ENCODE assay signal across 8 cellular contexts in the genomic region with DNA sequence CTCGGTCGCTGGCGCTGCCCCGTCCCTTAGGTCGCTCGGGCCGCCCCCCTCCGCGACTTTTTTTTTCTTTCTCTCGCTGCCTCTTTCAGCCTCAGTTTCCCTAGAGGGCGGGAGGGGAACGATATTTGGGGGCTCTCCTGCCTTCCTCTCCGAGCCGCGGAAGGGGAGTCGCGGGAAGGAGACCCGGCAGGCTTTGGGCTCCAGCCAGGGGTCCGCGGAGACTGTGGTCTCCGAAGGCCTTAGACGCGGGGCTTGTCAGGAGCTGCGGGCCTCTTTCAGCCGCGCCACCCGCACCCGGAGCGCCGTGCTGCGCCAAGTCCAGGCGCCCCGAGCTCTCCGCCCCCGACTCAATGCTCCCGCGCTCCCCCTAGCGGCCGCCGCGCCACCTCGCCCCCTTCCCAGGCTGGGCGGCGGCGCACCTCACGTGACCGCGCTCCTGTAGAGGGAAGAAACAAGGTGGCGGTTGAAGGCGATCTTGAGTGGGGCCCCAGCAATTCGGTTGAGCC. TPM values are rescaled to one million over a fixed set of nuclear protein-coding genes. Genes with fewer than 3 reads are reported as not detected.
DNase-seq lines count a peak whose midpoint lies in the region; ATAC-seq, FAIRE-seq and TF ChIP-seq lines count a peak whose summit lies in the region.

A gene (plus strand): TSS at position 427 of the 506 bp plus-strand sequence. CDS start 14,010 bp downstream, outside the sequence.

- DNase-seq in D721Med (ENCODE audit: insufficient read length, low spot score) (peak; percentile 67), KBM-7 (peak; percentile 96), RKO (ENCODE audit: low spot score) (peak; percentile 79), activated T-helper 1 cell treated with Interleukin-2 at 50 U/mL for 16 hours (ENCODE audit: low read depth) (peak; percentile 80), fibroblast of lung (ENCODE audit: low read depth in 2 of 2) (peak; percentile 60 to 70)
- DNase-seq in naive thymus-derived CD8-positive, alpha-beta T cell: peak; percentile 79 to 90 (median 88)
- DNase-seq in stimulated activated naive B cell treated with anti-CD40 and anti-IgM and Interleukin-4, amounts not matched to agents 10 μg/mL and 1 μg/mL and 100 μg/mL, for 72 hours: peak; percentile 86

- peak within 1 kb of the TSS; percentile 47 for H3K27ac ChIP-seq in fibroblast of lung (ENCODE audit: insufficient read depth, low read length)

- H3K4me2 ChIP-seq in fibroblast of lung (ENCODE audit: extremely low read depth, insufficient read depth, low read length): peak within 1 kb of the TSS; percentile 92

- TF ChIP-seq CTCF in D721Med (IDR thresholded peaks at IDR 0.05; ENCODE audit: insufficient read depth, missing control alignments) (peak; percentile 96), fibroblast of lung (conservative IDR thresholded peaks at IDR 0.05 in 1 of 2, IDR thresholded peaks at IDR 0.05 in 1 of 2; ENCODE audit: low read depth in 1 of 2, low read length in 2 of 2) (peak; percentile 63 to 80)

- no peaks in the 10 kb centered on the region for H3K9me3 Mint-ChIP-seq in naive thymus-derived CD8-positive, alpha-beta T cell
- H3K9me3 Mint-ChIP-seq in stimulated activated naive B cell treated with anti-CD40 and anti-IgM and Interleukin-4, amounts not matched to agents 10 μg/mL and 1 μg/mL and 100 μg/mL, for 72 hours: no peaks in the 10 kb centered on the region

- peaks cover 0 to 2% (median 0%) of the 10 kb centered on the region in 3 donors for H3K36me3 Mint-ChIP-seq in naive thymus-derived CD8-positive, alpha-beta T cell
- H3K36me3 Mint-ChIP-seq in stimulated activated naive B cell treated with anti-CD40 and anti-IgM and Interleukin-4, amounts not matched to agents 10 μg/mL and 1 μg/mL and 100 μg/mL, for 72 hours: peaks cover 3 to 5% of the 10 kb centered on the region in 2 donors

- H3K9me3 ChIP-seq in fibroblast of lung (ENCODE audit: control insufficient read depth, insufficient read depth, low read depth, low read length): no peaks in the 10 kb centered on the region

- no peaks in the 10 kb centered on the region for H3K27me3 ChIP-seq in fibroblast of lung (ENCODE audit: control insufficient read depth, insufficient read depth, low read length)

- POLR2A ChIA-PET in naive thymus-derived CD8-positive, alpha-beta T cell (lab: Charles Lee): interaction anchor here (0.7 to 3.1 kb wide), 7 partner anchors 10 to 342 kb away, joined by 3 to 27 read pairs (median 4); a partner anchor contains a TSS

- H4K20me1 ChIP-seq in fibroblast of lung (ENCODE audit: control insufficient read depth, extremely low read depth, insufficient read depth, low read length): no peaks in the 10 kb centered on the region

- no peak for FAIRE-seq in D721Med (lab: Jason Lieb, UNC)

- H3K4me1 Mint-ChIP-seq in naive thymus-derived CD8-positive, alpha-beta T cell: peaks cover 14 to 45% (median 40%) of the 10 kb centered on the region in 4 donors
- H3K4me1 Mint-ChIP-seq in stimulated activated naive B cell treated with anti-CD40 and anti-IgM and Interleukin-4, amounts not matched to agents 10 μg/mL and 1 μg/mL and 100 μg/mL, for 72 hours: peaks cover 18 to 38% of the 10 kb centered on the region in 2 donors

- H3K27ac Mint-ChIP-seq in naive thymus-derived CD8-positive, alpha-beta T cell: peak within 1 kb of the TSS; percentile 90 to 98 (median 94)
- H3K27ac Mint-ChIP-seq in stimulated activated naive B cell treated with anti-CD40 and anti-IgM and Interleukin-4, amounts not matched to agents 10 μg/mL and 1 μg/mL and 100 μg/mL, for 72 hours: peak within 1 kb of the TSS; percentile 73

- H3K4me3 ChIP-seq in fibroblast of lung (replicated peaks in 1 of 4; ENCODE audit: control extremely low read depth in 1 of 4, insufficient read depth in 1 of 4, low read depth in 3 of 4, low read length in 4 of 4): peak within 1 kb of the TSS; percentile 93 to 97 (median 95)

- H3K4me3 Mint-ChIP-seq in naive thymus-derived CD8-positive, alpha-beta T cell: peak within 1 kb of the TSS; percentile 89 to 97 (median 94)
- H3K4me3 Mint-ChIP-seq in stimulated activated naive B cell treated with anti-CD40 and anti-IgM and Interleukin-4, amounts not matched to agents 10 μg/mL and 1 μg/mL and 100 μg/mL, for 72 hours: peak within 1 kb of the TSS; percentile 92 to 93

- H3K36me3 ChIP-seq in fibroblast of lung (ENCODE audit: control insufficient read depth, insufficient read depth, low read length): no peaks in the 10 kb centered on the region

- peak within 1 kb of the TSS; percentile 67 for H3K9ac ChIP-seq in fibroblast of lung (ENCODE audit: insufficient read depth, low read length)

- H2AFZ ChIP-seq in fibroblast of lung (ENCODE audit: low read length): peak within 1 kb of the TSS; percentile 99

- peaks cover 20% of the 10 kb centered on the region for H3K79me2 ChIP-seq in fibroblast of lung (ENCODE audit: control insufficient read depth, insufficient read depth, low read length)

- peak; percentile 76 for ATAC-seq in GM21528 (IDR thresholded peaks at IDR 0.05; ENCODE audit: low FRiP score, unreplicated experiment)
- peak; percentile 90 to 91 for ATAC-seq in naive thymus-derived CD8-positive, alpha-beta T cell
- ATAC-seq in stimulated activated naive B cell treated with anti-CD40 and anti-IgM and Interleukin-4, amounts not matched to agents 10 μg/mL and 1 μg/mL and 100 μg/mL, for 72 hours (replicated peaks): peak; percentile 95 to 96

- in situ Hi-C loops in KBM-7 (cut with MboI; ENCODE audit: low pct_unique_long_range_greater_than_20kb, low sequenced_read_pairs): no loop called here

- H3K27me3 Mint-ChIP-seq in naive thymus-derived CD8-positive, alpha-beta T cell: no peaks in the 10 kb centered on the region
- no peaks in the 10 kb centered on the region for H3K27me3 Mint-ChIP-seq in stimulated activated naive B cell treated with anti-CD40 and anti-IgM and Interleukin-4, amounts not matched to agents 10 μg/mL and 1 μg/mL and 100 μg/mL, for 72 hours

- H3K4me1 ChIP-seq in fibroblast of lung (ENCODE audit: control insufficient read depth, extremely low read depth, insufficient read depth, low read length): no peaks in the 10 kb centered on the region

RNA-seq across cellular contexts. Expression of the gene that starts here (rescaled TPM):
- total RNA-seq in fibroblast of lung: 13.1 and 25.6 TPM in 2 replicates
- 8.1 and 9.9 TPM in 2 replicates for polyA plus RNA-seq in fibroblast of lung
- 5.6 and 5.9 TPM in 2 replicates for polyA plus RNA-seq in fibroblast of lung (2012)
- 8.1 and 13.3 TPM in 2 replicates for polyA minus RNA-seq in fibroblast of lung (ENCODE audit: low replicate concordance)
- total RNA-seq in naive thymus-derived CD8-positive, alpha-beta T cell: 10 to 100 TPM; 67.6 to 71.1 TPM
- 1 to 10 TPM; 6.8 to 9.6 (median 8.2) TPM for polyA plus RNA-seq in naive thymus-derived CD8-positive, alpha-beta T cell

Comparison
In these comparisons a context has a peak if more than half of its experiments do, and no peak if none do; other contexts are left out.
1. Peak in every context shown above with its lines: DNase-seq, ATAC-seq, H3K4me3 ChIP-seq and H3K27ac ChIP-seq.